23 cellular contexts compared by ENCODE assay signal in genomic region chr10:123607386-123607785, GRCh38. TPM values are rescaled to one million over a fixed set of nuclear protein-coding genes. Genes with fewer than 3 reads are reported as not detected.
DNase-seq lines count a peak whose midpoint lies in the region; ATAC-seq and TF ChIP-seq lines count a peak whose summit lies in the region.
"Had no signal": no experiment of that assay in that cellular context is flagged by ENCODE, and none has a peak within 500 bp of the region (broad histone marks: within the 10 kb centered on the region; RNA-seq: fewer than 3 reads in every experiment).

No MANE protein-coding gene starts in this region.

- H3K4me1 Mint-ChIP-seq in endodermal cell (peaks cover 37% of the 10 kb centered on the region), neural progenitor cell (peaks cover 3% of the 10 kb centered on the region)

- H3K4me1 ChIP-seq in endodermal cell (ENCODE audit: control insufficient read depth, insufficient read depth, low read length) = peaks cover 3% of the 10 kb centered on the region
- H3K4me1 ChIP-seq in iPS-18a (ENCODE audit: control insufficient read depth, low read depth, low read length) = peaks cover 37% of the 10 kb centered on the region
- peaks cover 28% of the 10 kb centered on the region for H3K4me1 ChIP-seq in neural progenitor cell
- no peaks in the 10 kb centered on the region for H3K4me1 ChIP-seq in Karpas-422 (ENCODE audit: low read length)
- H3K4me1 ChIP-seq: BLaER1 had no signal

- H3K27me3 Mint-ChIP-seq in endodermal cell (ENCODE audit: insufficient read depth) (peaks cover 3% of the 10 kb centered on the region), neural progenitor cell (ENCODE audit: insufficient read depth, low read depth) (peaks cover 18% of the 10 kb centered on the region)

- WGBS in endodermal cell (ENCODE audit: insufficient coverage in 1 of 2, insufficient read length in 1 of 2), 2 experiments = 6% methylated on average over 1 of the region's 1 CpG; no CpG with 5 or more reads in 1 of the 2 experiments

- H3K4me2 ChIP-seq in neural progenitor cell (peak overlapping the region; percentile 59), Karpas-422 (ENCODE audit: low read depth, low read length, poor library complexity, severe bottlenecking) (no peak overlapping the region)
- H3K4me2 ChIP-seq: BLaER1 had no signal

- H3K9ac ChIP-seq in endodermal cell (ENCODE audit: extremely low read depth, low read length, poor library complexity, severe bottlenecking) = no peak overlapping the region
- H3K9ac ChIP-seq in iPS-18a (ENCODE audit: low read length) = no peak overlapping the region
- no peak overlapping the region for H3K9ac ChIP-seq in neural progenitor cell
- H3K9ac ChIP-seq in Karpas-422 (ENCODE audit: low read length) = no peak overlapping the region
- H3K9ac ChIP-seq: BLaER1 had no signal

- H3K36me3 ChIP-seq in endodermal cell (ENCODE audit: control insufficient read depth, insufficient read depth, low read length) = no peaks in the 10 kb centered on the region
- no peaks in the 10 kb centered on the region for H3K36me3 ChIP-seq in iPS-18a (ENCODE audit: control insufficient read depth, low read depth, low read length)
- no peaks in the 10 kb centered on the region for H3K36me3 ChIP-seq in neural progenitor cell
- no peaks in the 10 kb centered on the region for H3K36me3 ChIP-seq in Karpas-422 (ENCODE audit: insufficient read depth, low read length)
- H3K36me3 ChIP-seq: BLaER1 had no signal

- no peak overlapping the region for H3K27ac Mint-ChIP-seq in endodermal cell
- H3K27ac Mint-ChIP-seq in neural progenitor cell = no peak overlapping the region
- H3K27ac Mint-ChIP-seq: CD4-positive, alpha-beta T cell had no signal

- H3K9me3 Mint-ChIP-seq in endodermal cell (no peaks in the 10 kb centered on the region), neural progenitor cell (no peaks in the 10 kb centered on the region)

- H3K79me2 ChIP-seq in neural progenitor cell (ENCODE audit: low read depth) = no peaks in the 10 kb centered on the region
- no peaks in the 10 kb centered on the region for H3K79me2 ChIP-seq in Karpas-422 (ENCODE audit: low read length)

- no peaks in the 10 kb centered on the region for H3K9me2 ChIP-seq in Karpas-422 (replicated peaks; ENCODE audit: insufficient read depth, low read length)

- no peak for ATAC-seq in HG02981 (IDR thresholded peaks at IDR 0.05; ENCODE audit: unreplicated experiment)
- no peak for ATAC-seq in GM19455 (IDR thresholded peaks at IDR 0.05; ENCODE audit: unreplicated experiment)

- no peaks in the 10 kb centered on the region for H3K27me3 ChIP-seq in endodermal cell (ENCODE audit: control insufficient read depth, insufficient read depth, low read length, poor library complexity, severe bottlenecking)
- H3K27me3 ChIP-seq in iPS-18a (ENCODE audit: control insufficient read depth, insufficient read depth, low read length) = no peaks in the 10 kb centered on the region
- no peaks in the 10 kb centered on the region for H3K27me3 ChIP-seq in neural progenitor cell
- no peaks in the 10 kb centered on the region for H3K27me3 ChIP-seq in Karpas-422 (ENCODE audit: low read length)
- H3K27me3 ChIP-seq: BLaER1 had no signal

- H3K4me3 Mint-ChIP-seq in endodermal cell (peak overlapping the region; percentile 16), neural progenitor cell (no peak overlapping the region)
- H3K4me3 Mint-ChIP-seq: CD4-positive, alpha-beta T cell had no signal

- peak; percentile 28 for DNase-seq in NCI-H2171 treated with DMSO at 0.1 percent for 48 hours (lab: John Stamatoyannopoulos, UW)
- DNase-seq in NCI-H2171 (lab: John Stamatoyannopoulos, UW) = no peak
- peak; percentile 92 for DNase-seq in endodermal cell
- peak; percentile 76 for DNase-seq in neural progenitor cell (ENCODE audit: low spot score)
- DNase-seq in Karpas-422 = no peak
- DNase-seq: ACHN; CD4-positive, alpha-beta T cell; COR-L47; DMS79; HCEC 1CT; MM.1S; NCI-H1048; NCI-H1436 treated with DMSO at 0.1 percent for 48 hours; NCI-H2029; NCI-H446 treated with DMSO at 0.1 percent for 48 hours; NCI-H526 treated with DMSO at 0.1 percent for 48 hours; Right ventricle myocardium superior had no signal

- H3K4me3 ChIP-seq in endodermal cell (ENCODE audit: low read length) (no peak overlapping the region), iPS-18a (ENCODE audit: low read length) (peak overlapping the region; percentile 47), neural progenitor cell (no peak overlapping the region), Karpas-422 (ENCODE audit: low read length) (no peak overlapping the region)
- H3K4me3 ChIP-seq: BLaER1 had no signal

- TF ChIP-seq CTCF in endodermal cell (conservative IDR thresholded peaks at IDR 0.05) (no peak), neural progenitor cell (IDR thresholded peaks at IDR 0.05) (no peak)

- H3K36me3 Mint-ChIP-seq in endodermal cell (ENCODE audit: low read depth) = no peaks in the 10 kb centered on the region
- H3K36me3 Mint-ChIP-seq in neural progenitor cell = no peaks in the 10 kb centered on the region

- H2AFZ ChIP-seq in neural progenitor cell (replicated peaks) = no peak overlapping the region
- no peak overlapping the region for H2AFZ ChIP-seq in Karpas-422 (ENCODE audit: low read length)

- peaks cover 7% of the 10 kb centered on the region for H4K20me1 ChIP-seq in neural progenitor cell (ENCODE audit: low read depth)
- H4K20me1 ChIP-seq in Karpas-422 (ENCODE audit: insufficient read depth, low read depth, low read length) = no peaks in the 10 kb centered on the region
- H4K20me1 ChIP-seq: BLaER1 had no signal

- H3F3A ChIP-seq in neural progenitor cell (ENCODE audit: low read depth) = peaks cover 16% of the 10 kb centered on the region

- no peaks in the 10 kb centered on the region for H3K9me3 ChIP-seq in endodermal cell (ENCODE audit: control insufficient read depth, low read length)
- H3K9me3 ChIP-seq in iPS-18a (ENCODE audit: control insufficient read depth, low read depth, low read length) = no peaks in the 10 kb centered on the region
- no peaks in the 10 kb centered on the region for H3K9me3 ChIP-seq in neural progenitor cell (ENCODE audit: low read depth)
- no peaks in the 10 kb centered on the region for H3K9me3 ChIP-seq in Karpas-422 (ENCODE audit: low read length)
- H3K9me3 ChIP-seq: BLaER1 had no signal

- H3K27ac ChIP-seq in endodermal cell (ENCODE audit: low read depth, low read length) = no peak overlapping the region
- H3K27ac ChIP-seq in iPS-18a (ENCODE audit: low read length) = no peak overlapping the region
- no peak overlapping the region for H3K27ac ChIP-seq in neural progenitor cell
- H3K27ac ChIP-seq in Karpas-422 (ENCODE audit: low read length) = no peak overlapping the region
- H3K27ac ChIP-seq: 22Rv1, BLaER1 had no signal

RNA-seq across cellular contexts. Expression of gene GPR26, which starts 58.8 kb away (rescaled TPM):
- total RNA-seq in endodermal cell (not detected), neural progenitor cell (ENCODE audit: low replicate concordance) (not detected in 2 replicates)
- not detected for polyA plus RNA-seq in endodermal cell (2013, experiment 1 of 2)
- polyA plus RNA-seq in endodermal cell (2013, experiment 2 of 2) = not detected
- total RNA-seq in Karpas-422 (2014; rRNA removed; shearing (Covaris generic); ENCODE audit: low replicate concordance) = not detected in 2 replicates
- total RNA-seq: CD4-positive, alpha-beta T cell; LHCN-M2; Right ventricle myocardium superior had no signal

Comparison
In these comparisons a context has a peak if more than half of its experiments do, and no peak if none do; other contexts are left out.
1. DNase-seq: peak in NCI-H2171 treated with DMSO at 0.1 percent for 48 hours (single experiment), endodermal cell (single experiment) and neural progenitor cell (single experiment); none in NCI-H2171 (single experiment) and Karpas-422 (single experiment).